Comparison of ENCODE assay signal across 1 cellular context in the genomic region with DNA sequence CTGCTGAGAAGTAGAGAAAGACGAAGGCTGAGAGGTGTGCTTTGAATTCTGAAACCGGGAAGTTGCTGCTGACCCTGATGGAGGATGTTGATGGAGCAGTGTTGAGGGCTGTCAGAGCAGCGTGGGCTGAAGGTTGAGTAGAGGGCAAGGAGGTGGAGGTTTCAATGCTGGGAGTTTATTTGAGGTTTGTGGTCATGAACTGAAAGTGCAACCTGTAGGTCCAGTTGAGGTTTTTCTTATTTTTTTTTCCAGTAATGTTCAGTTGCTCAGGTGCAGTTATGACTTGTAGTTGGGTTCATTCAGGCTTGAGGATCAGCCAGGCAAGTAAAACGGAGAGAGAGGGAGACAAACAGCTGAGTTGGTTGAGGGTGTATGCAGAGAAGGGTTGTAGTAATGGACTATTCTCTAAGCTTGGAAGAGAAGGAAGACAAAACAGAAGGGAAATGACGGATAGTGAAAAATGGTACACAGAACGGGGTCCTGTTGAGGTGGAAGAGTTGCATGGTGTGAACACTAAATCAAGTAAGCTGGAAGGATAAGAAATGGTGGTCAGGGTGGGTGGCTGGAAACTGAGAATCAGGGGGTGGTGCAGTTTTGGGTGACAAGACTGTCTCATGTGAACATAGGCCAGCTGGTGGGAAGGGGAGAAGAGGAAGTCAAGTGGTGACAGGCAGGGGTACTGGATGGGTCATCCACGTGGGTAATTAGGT.
TF ChIP-seq lines count a peak whose summit lies in the region.

No MANE protein-coding gene starts in this region.

TF ChIP-seq in HepG2, 621 proteins besides CTCF, POLR2A, EP300 and RAD21:
- TF ChIP-seq HOXA9 (CRISPR knock-in tag; IDR thresholded peaks at IDR 0.05; ENCODE audit: borderline replicate concordance) (no peak), ZNF24 (IDR thresholded peaks at IDR 0.05) (no peak)
